ENCODE assay signal across 8 cellular contexts in genomic region chr10:89413398-89413912, GRCh38. TPM values are rescaled to one million over a fixed set of nuclear protein-coding genes. Genes with fewer than 3 reads are reported as not detected.
DNase-seq lines count a peak whose midpoint lies in the region; ATAC-seq and TF ChIP-seq lines count a peak whose summit lies in the region.

No MANE protein-coding gene starts in this region.

- H3K27ac ChIP-seq in left ventricle myocardium inferior (replicated peaks) (peak overlapping the region; percentile 96), body of pancreas (peak overlapping the region in 3 of 4 donors; percentile 91 to 95 (median 95)), muscle layer of duodenum (ENCODE audit: low read length) (peak overlapping the region; percentile 94), upper lobe of right lung (peak overlapping the region; percentile 98)

- H3K27me3 ChIP-seq in left ventricle myocardium inferior (ENCODE audit: low read depth): no peaks in the 10 kb centered on the region
- no peaks in the 10 kb centered on the region for H3K27me3 ChIP-seq in body of pancreas
- H3K27me3 ChIP-seq in muscle layer of duodenum (ENCODE audit: low read depth, low read length): no peaks in the 10 kb centered on the region
- no peaks in the 10 kb centered on the region for H3K27me3 ChIP-seq in upper lobe of right lung

- peaks cover 11% of the 10 kb centered on the region for H3K36me3 ChIP-seq in left ventricle myocardium inferior
- H3K36me3 ChIP-seq in body of pancreas (replicated peaks in 1 of 2; ENCODE audit: insufficient read depth in 1 of 2, low read depth in 2 of 2): peaks cover 0 to 1% of the 10 kb centered on the region in 2 donors
- H3K36me3 ChIP-seq in muscle layer of duodenum (ENCODE audit: control insufficient read depth in 1 of 2, insufficient read depth in 2 of 2, low read length in 2 of 2): peaks cover 8 to 13% of the 10 kb centered on the region in 2 donors
- peaks cover 10% of the 10 kb centered on the region for H3K36me3 ChIP-seq in upper lobe of right lung

- DNase-seq in left ventricle myocardium inferior (no peak), left cardiac atrium (no peak), body of pancreas (no peak), upper lobe of right lung (no peak), lower leg skin (ENCODE audit: low spot score in 2 of 2) (no peak)
- no peak for DNase-seq in stimulated activated CD4-positive, alpha-beta T cell treated with anti-CD3 and anti-CD28 coated beads, Interleukin-2, amount 100 ng/mL, for 24 hours

- intact Hi-C loops in left ventricle myocardium inferior (cut with micrococcal nuclease) (no loop called here), left cardiac atrium (cut with DNase I) (no loop called here), body of pancreas (cut with DNase I) (no loop called here), upper lobe of right lung (cut with DNase I) (no loop called here), lower leg skin (cut with DNase I; ENCODE audit: low total_unique reads) (no loop called here)

- WGBS in body of pancreas, 2 donors: 74 to 87% methylated on average over 7 of the region's 7 CpGs
- 88 to 90% methylated on average over 7 of the region's 7 CpGs for WGBS in lower leg skin, 2 donors

- H3K4me3 ChIP-seq in left ventricle myocardium inferior: peak overlapping the region; percentile 91
- H3K4me3 ChIP-seq in body of pancreas: no peak overlapping the region
- H3K4me3 ChIP-seq in muscle layer of duodenum (ENCODE audit: low read depth in 1 of 2, low read length in 2 of 2): peak overlapping the region; percentile 85 to 93
- peak overlapping the region; percentile 90 for H3K4me3 ChIP-seq in upper lobe of right lung
- H3K4me3 ChIP-seq in lower leg skin (ENCODE audit: low read depth, poor library complexity, severe bottlenecking): no peak overlapping the region

- ATAC-seq in left cardiac atrium: no peak
- ATAC-seq in body of pancreas: no peak
- no peak for ATAC-seq in upper lobe of right lung
- ATAC-seq in GM19023 (IDR thresholded peaks at IDR 0.05; ENCODE audit: unreplicated experiment): no peak

- no peak for TF ChIP-seq CTCF in left ventricle myocardium inferior (IDR thresholded peaks at IDR 0.05; ENCODE audit: borderline replicate concordance)
- TF ChIP-seq CTCF in body of pancreas (IDR thresholded peaks at IDR 0.05): no peak
- no peak for TF ChIP-seq CTCF in upper lobe of right lung (IDR thresholded peaks at IDR 0.05)
- TF ChIP-seq CTCF in lower leg skin (IDR thresholded peaks at IDR 0.05): no peak

- H3K4me1 ChIP-seq in left ventricle myocardium inferior: peaks cover 51% of the 10 kb centered on the region
- peaks cover 32% of the 10 kb centered on the region for H3K4me1 ChIP-seq in body of pancreas
- H3K4me1 ChIP-seq in muscle layer of duodenum (ENCODE audit: control insufficient read depth in 1 of 2, insufficient read depth in 2 of 2, low read length in 2 of 2): peaks cover 3 to 10% of the 10 kb centered on the region in 2 donors
- H3K4me1 ChIP-seq in upper lobe of right lung: peaks cover 18% of the 10 kb centered on the region

- H3K9me3 ChIP-seq in left ventricle myocardium inferior (replicated peaks) (no peaks in the 10 kb centered on the region), body of pancreas (no peaks in the 10 kb centered on the region), muscle layer of duodenum (ENCODE audit: control insufficient read depth in 1 of 2, low read length in 2 of 2) (no peaks in the 10 kb centered on the region), upper lobe of right lung (no peaks in the 10 kb centered on the region)

- no peak for TF ChIP-seq POLR2A in body of pancreas (IDR thresholded peaks at IDR 0.05)
- TF ChIP-seq POLR2A in lower leg skin (IDR thresholded peaks at IDR 0.05): no peak

RNA-seq across cellular contexts. Expression of gene IFIT5, which starts 0.9 kb away (rescaled TPM):
- 7.4 TPM for total RNA-seq in left ventricle myocardium inferior
- 10 to 100 TPM; 10.1 to 14.5 TPM for total RNA-seq in left cardiac atrium
- 10 to 100 TPM in 1 of 2 donors, 1 to 10 TPM in 1; 1.6 to 11.7 TPM for total RNA-seq in body of pancreas
- total RNA-seq in upper lobe of right lung: 24.4 TPM
- 10 to 100 TPM in 1 of 4 donors, 1 to 10 TPM in 3; 6.1 to 10.3 (median 7.3) TPM for total RNA-seq in lower leg skin

RNA-seq across cellular contexts. Expression of gene IFIT1, which starts 21.0 kb away (rescaled TPM):
- 31.0 TPM for total RNA-seq in left ventricle myocardium inferior
- total RNA-seq in left cardiac atrium: 10 to 100 TPM; 15.3 to 20.6 TPM
- 1 to 10 TPM; 1.3 to 7.0 TPM for total RNA-seq in body of pancreas
- total RNA-seq in upper lobe of right lung: 51.1 TPM
- total RNA-seq in lower leg skin: 1 to 10 TPM in 3 of 4 donors, under 1 TPM in 1; 0.72 to 6.2 (median 4.7) TPM

RNA-seq across cellular contexts. Expression of gene IFIT1B, which starts 35.6 kb away (rescaled TPM):
- total RNA-seq in left ventricle myocardium inferior (not detected), left cardiac atrium (not detected), body of pancreas (not detected), upper lobe of right lung (not detected), lower leg skin (not detected)

Comparison
In these comparisons a context has a peak if more than half of its experiments do, and no peak if none do; other contexts are left out.
1. H3K4me3 ChIP-seq: peak in left ventricle myocardium inferior (single experiment), muscle layer of duodenum (2 of 2) and upper lobe of right lung (single experiment); none in body of pancreas (0 of 2) and lower leg skin (single experiment).
2. Peak in every context shown above with its lines, with median percentiles within 50 percentile points of each other: H3K27ac ChIP-seq.